ENCODE assay signal across 17 cellular contexts in the genomic region with DNA sequence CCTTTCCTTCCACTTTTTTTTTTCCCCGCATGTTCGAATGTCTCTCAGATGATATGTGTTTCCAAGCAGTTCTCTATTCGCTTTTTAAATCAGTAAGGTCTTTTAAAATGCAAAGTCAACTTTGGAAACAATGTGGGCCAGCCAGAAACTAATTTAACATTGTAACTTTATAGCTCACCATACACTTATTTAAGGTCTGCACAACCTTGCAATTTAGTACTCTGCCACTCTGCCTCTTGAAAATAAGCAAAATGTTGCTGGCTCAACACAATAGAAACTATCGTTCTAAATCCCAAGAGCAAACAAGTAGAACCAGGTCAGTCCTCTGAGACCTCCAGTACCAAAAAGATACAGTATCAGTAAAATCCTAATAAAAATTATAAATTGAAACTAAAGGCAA.
A peak's percentile ranks its signal among the peaks of the same experiment; 100 is the strongest.
DNase-seq lines count a peak whose midpoint lies in the region; ATAC-seq and TF ChIP-seq lines count a peak whose summit lies in the region.
"Had no signal": no experiment of that assay in that cellular context is flagged by ENCODE, and none has a peak within 500 bp of the region (broad histone marks: within the 10 kb centered on the region; RNA-seq: fewer than 3 reads in every experiment).

No MANE protein-coding gene starts in this region.

- ATAC-seq in natural killer cell treated with Interleukin-12 subunit alpha and Interleukin-12 subunit beta and Interleukin-15 and Interleukin-18, amount 100 ng/mL, for 72 hours: no peak
- no peak for ATAC-seq in natural killer cell
- ATAC-seq: esophagus mucosa had no signal

- peak overlapping the region; percentile 28 for H3K4me3 Mint-ChIP-seq in natural killer cell treated with Interleukin-12 subunit alpha and Interleukin-12 subunit beta and Interleukin-15 and Interleukin-18, amount 100 ng/mL, for 72 hours
- H3K4me3 Mint-ChIP-seq in natural killer cell (no peak overlapping the region), mesothelial cell of epicardium (no peak overlapping the region)

- H3K4me1 ChIP-seq in neutrophil (ENCODE audit: control insufficient read depth in 1 of 2, insufficient read depth in 1 of 2, low read depth in 1 of 2, low read length in 1 of 2) (peaks cover 52 to 73% of the 10 kb centered on the region in 2 experiments), uterus (no peaks in the 10 kb centered on the region)

- H3K9me3 ChIP-seq in neutrophil: no peaks in the 10 kb centered on the region
- H3K9me3 ChIP-seq in uterus: no peaks in the 10 kb centered on the region
- H3K9me3 ChIP-seq: mucosa of descending colon, upper lobe of left lung had no signal

- no peaks in the 10 kb centered on the region for H3K9me3 Mint-ChIP-seq in natural killer cell treated with Interleukin-12 subunit alpha and Interleukin-12 subunit beta and Interleukin-15 and Interleukin-18, amount 100 ng/mL, for 72 hours
- H3K9me3 Mint-ChIP-seq in natural killer cell (no peaks in the 10 kb centered on the region), mesothelial cell of epicardium (no peaks in the 10 kb centered on the region)

- H3K4me3 ChIP-seq in neutrophil (ENCODE audit: low read depth in 1 of 2, low read length in 1 of 2) (no peak overlapping the region), uterus (no peak overlapping the region)
- H3K4me3 ChIP-seq: coronary artery, mucosa of descending colon, upper lobe of left lung had no signal

- H3K4me1 Mint-ChIP-seq in natural killer cell treated with Interleukin-12 subunit alpha and Interleukin-12 subunit beta and Interleukin-15 and Interleukin-18, amount 100 ng/mL, for 72 hours (ENCODE audit: low read depth in 2 of 2): peaks cover 68 to 79% of the 10 kb centered on the region in 2 donors
- H3K4me1 Mint-ChIP-seq in natural killer cell (peaks cover 70 to 80% of the 10 kb centered on the region in 2 donors), mesothelial cell of epicardium (peaks cover 25% of the 10 kb centered on the region)

- intact Hi-C loops in natural killer cell (cut with micrococcal nuclease): no loop called here
- intact Hi-C loops in uterus (cut with DNase I; ENCODE audit: low total_unique reads): no loop called here

- H3K27me3 ChIP-seq in neutrophil (no peaks in the 10 kb centered on the region), uterus (no peaks in the 10 kb centered on the region)
- H3K27me3 ChIP-seq: upper lobe of left lung had no signal

- H3K27me3 Mint-ChIP-seq in natural killer cell treated with Interleukin-12 subunit alpha and Interleukin-12 subunit beta and Interleukin-15 and Interleukin-18, amount 100 ng/mL, for 72 hours: no peaks in the 10 kb centered on the region
- H3K27me3 Mint-ChIP-seq in natural killer cell (ENCODE audit: low read depth in 2 of 2): no peaks in the 10 kb centered on the region
- no peaks in the 10 kb centered on the region for H3K27me3 Mint-ChIP-seq in mesothelial cell of epicardium (ENCODE audit: low read depth)

- no peak for TF ChIP-seq POLR2A in uterus (IDR thresholded peaks at IDR 0.05)

- H3K36me3 Mint-ChIP-seq in natural killer cell treated with Interleukin-12 subunit alpha and Interleukin-12 subunit beta and Interleukin-15 and Interleukin-18, amount 100 ng/mL, for 72 hours: no peaks in the 10 kb centered on the region
- no peaks in the 10 kb centered on the region for H3K36me3 Mint-ChIP-seq in natural killer cell
- no peaks in the 10 kb centered on the region for H3K36me3 Mint-ChIP-seq in mesothelial cell of epicardium

- H3K27ac ChIP-seq in caudate nucleus (ENCODE audit: low read depth, low read length): peak overlapping the region; percentile 84
- H3K27ac ChIP-seq in neutrophil: peak overlapping the region; percentile 59
- peak overlapping the region; percentile 67 to 87 for H3K27ac ChIP-seq in uterus
- H3K27ac ChIP-seq: upper lobe of left lung had no signal

- no peak for DNase-seq in natural killer cell treated with Interleukin-12 subunit alpha and Interleukin-12 subunit beta and Interleukin-15 and Interleukin-18, amount 100 ng/mL, for 72 hours (ENCODE audit: low spot score)
- DNase-seq in natural killer cell: no peak
- no peak for DNase-seq in caudate nucleus (lab: John Stamatoyannopoulos, UW)
- DNase-seq in uterus: no peak
- no peak for DNase-seq in SIG-M5 treated with dmso at 0.1 percent for 504 hours (lab: John Stamatoyannopoulos, UW; ENCODE audit: unreplicated experiment)
- no peak for DNase-seq in mesothelial cell of epicardium (ENCODE audit: low spot score in 2 of 2, unreplicated experiment in 2 of 2)
- DNase-seq in SKM-1 treated with dmso at 0.1 percent for 144 hours (lab: John Stamatoyannopoulos, UW; ENCODE audit: unreplicated experiment): no peak
- DNase-seq: activated CD4-positive, alpha-beta T cell treated with anti-CD3 and anti-CD28 coated beads, Interleukin-2, amount 50 U/mL, for 1 hour; activated T-cell treated with anti-CD3 and anti-CD28 coated beads, Interleukin-2, amount 50 U/mL, for 48 hours; kidney; mucosa of descending colon; SHP77 treated with DMSO at 0.1 percent for 48 hours; T-helper 9 cell; upper lobe of left lung had no signal

- no peaks in the 10 kb centered on the region for H3K36me3 ChIP-seq in neutrophil
- no peaks in the 10 kb centered on the region for H3K36me3 ChIP-seq in uterus
- H3K36me3 ChIP-seq: upper lobe of left lung had no signal

- TF ChIP-seq CTCF in natural killer cell (IDR thresholded peaks at IDR 0.05): no peak
- TF ChIP-seq CTCF in neutrophil (IDR thresholded peaks at IDR 0.05): no peak
- TF ChIP-seq CTCF in uterus (IDR thresholded peaks at IDR 0.05): no peak
- no peak for TF ChIP-seq CTCF in mesothelial cell of epicardium (IDR thresholded peaks at IDR 0.05; ENCODE audit: unreplicated experiment)

- H3K27ac Mint-ChIP-seq in natural killer cell treated with Interleukin-12 subunit alpha and Interleukin-12 subunit beta and Interleukin-15 and Interleukin-18, amount 100 ng/mL, for 72 hours: peak overlapping the region; percentile 45 to 91
- H3K27ac Mint-ChIP-seq in natural killer cell: peak overlapping the region in 1 of 2 donors; percentile 12
- H3K27ac Mint-ChIP-seq in mesothelial cell of epicardium: no peak overlapping the region
